In the genomic region with DNA sequence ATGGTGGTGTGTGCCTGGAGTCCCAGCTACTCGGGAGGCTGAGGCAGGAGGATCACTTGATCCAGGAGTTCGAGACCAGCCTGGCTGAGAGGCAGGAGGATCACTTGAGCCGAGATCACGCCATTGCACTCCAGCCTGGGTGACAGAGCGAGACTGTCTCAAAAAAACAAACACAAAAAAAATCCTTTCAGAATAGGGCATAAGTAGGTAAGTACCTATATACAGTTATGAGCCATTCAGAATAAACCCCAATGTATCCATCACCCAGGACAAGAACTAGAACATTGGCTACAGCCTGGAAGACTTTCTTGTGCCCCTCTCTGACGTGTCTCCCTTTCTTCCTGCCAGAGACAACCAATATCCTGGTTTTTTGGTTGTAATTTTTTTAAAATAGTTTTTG, we compare ENCODE assay signal across 37 cellular contexts.
"Had no signal": no experiment of that assay in that cellular context is flagged by ENCODE, and none has a peak within 500 bp of the region (broad histone marks: within the 10 kb centered on the region; RNA-seq: fewer than 3 reads in every experiment).

No MANE protein-coding gene starts in this region.

- H3K4me3 ChIP-seq: MG63 had no signal

- FAIRE-seq: RCC 7860 had no signal

- H3K36me3 Mint-ChIP-seq: activated CD4-positive, alpha-beta memory T cell treated with anti-CD3 and anti-CD28 coated beads for 36 hours had no signal

- H3K9me3 ChIP-seq: MG63 had no signal

- H3K27me3 Mint-ChIP-seq: activated B cell treated with CpG ODN at 0.5 μM for 24 hours; activated CD4-positive, alpha-beta memory T cell treated with anti-CD3 and anti-CD28 coated beads for 36 hours; activated naive CD8-positive, alpha-beta T cell treated with anti-CD3 and anti-CD28 coated beads for 36 hours; activated T-helper 17 cell treated with anti-CD3 and anti-CD28 coated beads, Interleukin-2, amount 50 U/mL, for 72 hours had no signal

- H3K36me3 ChIP-seq: brain microvascular endothelial cell, MG63 had no signal

- H3K4me3 Mint-ChIP-seq: activated B cell treated with CpG ODN at 0.5 μM for 24 hours; activated CD4-positive, alpha-beta memory T cell treated with anti-CD3 and anti-CD28 coated beads for 36 hours; activated naive CD8-positive, alpha-beta T cell treated with anti-CD3 and anti-CD28 coated beads for 36 hours; activated T-cell treated with anti-CD3 and anti-CD28 coated beads, Interleukin-2, amount 50 U/mL, for 72 hours; activated T-helper 17 cell treated with anti-CD3 and anti-CD28 coated beads, Interleukin-2, amount 50 U/mL, for 72 hours had no signal

- ATAC-seq: activated T-cell treated with anti-CD3 and anti-CD28 coated beads, Interleukin-2, amount 50 U/mL, for 72 hours; activated T-helper 17 cell treated with anti-CD3 and anti-CD28 coated beads, Interleukin-2, amount 50 U/mL, for 72 hours; Right ventricle myocardium inferior had no signal

- H3K9me3 Mint-ChIP-seq: activated B cell treated with CpG ODN at 0.5 μM for 24 hours; activated CD4-positive, alpha-beta memory T cell treated with anti-CD3 and anti-CD28 coated beads for 36 hours; activated naive CD8-positive, alpha-beta T cell treated with anti-CD3 and anti-CD28 coated beads for 36 hours; activated T-helper 17 cell treated with anti-CD3 and anti-CD28 coated beads, Interleukin-2, amount 50 U/mL, for 72 hours had no signal

- DNase-seq: activated B cell treated with CpG ODN at 0.5 μM for 24 hours; activated CD4-positive, alpha-beta memory T cell treated with anti-CD3 and anti-CD28 coated beads for 36 hours; activated CD4-positive, alpha-beta T cell treated with anti-CD3 and anti-CD28 coated beads for 4 hours; activated CD4-positive, alpha-beta T cell treated with anti-CD3 and anti-CD28 coated beads, Interleukin-2, amount 50 U/mL, for 1 hour; activated CD4-positive, CD25-positive, alpha-beta regulatory T cell treated with anti-CD3 and anti-CD28 coated beads, Interleukin-2, amount 50 U/mL, for 72 hours; activated effector memory CD4-positive, alpha-beta T cell treated with anti-CD3 and anti-CD28 coated beads, Interleukin-2, amount 50 U/mL, for 16 hours; activated naive CD4-positive, alpha-beta T cell; activated naive CD4-positive, alpha-beta T cell treated with anti-CD3 and anti-CD28 coated beads, Interleukin-2, amount 50 U/mL, for 16 hours; activated naive CD8-positive, alpha-beta T cell treated with anti-CD3 and anti-CD28 coated beads for 36 hours; activated T-cell treated with anti-CD3 and anti-CD28 coated beads, Interleukin-2, amount 50 U/mL, for 1 hour; activated T-cell treated with anti-CD3 and anti-CD28 coated beads, Interleukin-2, amount 50 U/mL, for 72 hours; amniotic stem cell; aorta; brain microvascular endothelial cell; central memory CD4-positive, alpha-beta T cell; Kasumi-1; KG1; MG63; NCI-H1048; NCI-H1105 treated with DMSO at 0.1 percent for 48 hours; NCI-H1436; NCI-H1694; NCI-H1930; NCI-H2081 treated with DMSO at 0.1 percent for 48 hours; NCI-H226; NCI-H446 treated with DMSO at 0.1 percent for 48 hours; NCI-H524; SIG-M5; SW 1271; T-helper 1 cell; T-helper 2 cell; T-helper 9 cell had no signal

- H3K27ac Mint-ChIP-seq: activated B cell treated with CpG ODN at 0.5 μM for 24 hours; activated CD4-positive, alpha-beta memory T cell treated with anti-CD3 and anti-CD28 coated beads for 36 hours; activated naive CD8-positive, alpha-beta T cell treated with anti-CD3 and anti-CD28 coated beads for 36 hours; activated T-cell treated with anti-CD3 and anti-CD28 coated beads, Interleukin-2, amount 50 U/mL, for 72 hours; activated T-helper 17 cell treated with anti-CD3 and anti-CD28 coated beads, Interleukin-2, amount 50 U/mL, for 72 hours had no signal

- H3K27me3 ChIP-seq: brain microvascular endothelial cell, MG63 had no signal

- H3K27ac ChIP-seq: brain microvascular endothelial cell, RWPE1, VCaP had no signal
